In the genomic region with DNA sequence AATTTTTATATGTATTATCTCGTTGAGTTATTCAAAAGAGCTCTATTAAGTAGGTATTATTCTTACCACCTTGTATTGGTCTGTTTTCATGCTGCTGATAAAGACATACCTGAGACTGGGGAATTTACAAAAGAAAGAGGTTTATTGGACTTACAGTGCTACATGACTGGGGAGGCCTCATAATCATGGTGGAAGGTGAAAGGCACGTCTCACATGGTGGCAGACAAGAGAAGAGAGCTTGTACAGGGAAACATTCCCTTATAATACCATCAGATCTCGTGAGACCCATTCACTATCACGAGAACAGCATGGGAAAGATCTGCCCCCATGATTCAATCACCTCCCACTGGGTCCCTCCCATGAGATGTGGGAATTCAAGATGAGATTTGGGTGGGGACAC, we compare ENCODE assay signal across 7 cellular contexts. TPM values are rescaled to one million over a fixed set of nuclear protein-coding genes. Genes with fewer than 3 reads are reported as not detected.
"Had no signal": no experiment of that assay in that cellular context is flagged by ENCODE, and none has a peak within 500 bp of the region (broad histone marks: within the 10 kb centered on the region; RNA-seq: fewer than 3 reads in every experiment).

No MANE protein-coding gene starts in this region.

RNA-seq across cellular contexts. Expression of a gene that starts 44.3 kb away (rescaled TPM):
- total RNA-seq: GM23248, GM23338, H1, H4, H7, H9, HFFc6 had no signal
- polyA plus RNA-seq: GM23248, GM23338, H1 had no signal
